Comparison of ENCODE assay signal across 25 cellular contexts in the genomic region with DNA sequence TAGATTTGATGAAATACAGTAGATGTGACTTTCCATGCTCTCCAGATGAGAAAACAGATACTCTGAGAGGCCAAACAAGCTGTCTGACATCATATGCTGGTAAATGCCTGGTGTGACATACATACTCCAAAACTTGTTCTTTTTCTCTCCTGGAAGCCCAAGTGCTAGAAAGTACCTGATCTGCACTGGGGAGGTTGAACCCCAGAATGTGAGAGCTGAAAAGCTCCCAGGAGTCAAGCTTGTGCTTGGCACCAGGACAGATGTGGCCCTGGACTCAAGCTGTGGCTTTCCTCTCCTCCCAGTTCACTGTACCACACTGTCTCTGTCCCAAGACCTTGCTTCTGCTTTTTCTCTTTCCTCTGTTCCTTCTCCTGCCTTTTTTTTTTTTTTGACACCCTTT.
"Had no signal": no experiment of that assay in that cellular context is flagged by ENCODE, and none has a peak within 500 bp of the region (broad histone marks: within the 10 kb centered on the region; RNA-seq: fewer than 3 reads in every experiment).

No MANE protein-coding gene starts in this region.

- H3K36me3 ChIP-seq: left lung, neutrophil, right lobe of liver, upper lobe of right lung had no signal

- H3K9me3 ChIP-seq: neutrophil, right lobe of liver, upper lobe of right lung had no signal

- H3K4me1 ChIP-seq: left lung, parathyroid adenoma, right lobe of liver had no signal

- DNase-seq: activated CD4-positive, alpha-beta T cell treated with anti-CD3 and anti-CD28 coated beads for 36 hours; activated CD4-positive, alpha-beta T cell treated with anti-CD3 and anti-CD28 coated beads, Interleukin-2, amount 50 U/mL, for 4 hours; activated CD8-positive, alpha-beta memory T cell treated with anti-CD3 and anti-CD28 coated beads for 24 hours; activated CD8-positive, alpha-beta memory T cell treated with anti-CD3 and anti-CD28 coated beads, Interleukin-2, amount 50 U/mL, for 4 hours; activated T-cell treated with anti-CD3 and anti-CD28 coated beads, Interleukin-2, amount 50 U/mL, for 24 hours; cerebellar nuclear complex; cortex of kidney; endodermal cell; foreskin fibroblast; hippocampal formation; kidney glomerular epithelial cell; left lung; right lobe of liver; small intestine; stimulated activated CD4-positive, alpha-beta T cell treated with anti-CD3 and anti-CD28 coated beads, Interleukin-2, amount 100 ng/mL, for 24 hours; stimulated activated naive CD8-positive, alpha-beta T cell treated with anti-CD3 and anti-CD28 coated beads, Interleukin-15, amount 100 ng/mL, for 72 hours; T-helper 1 cell; upper lobe of right lung had no signal

- ATAC-seq: activated CD4-positive, alpha-beta T cell treated with anti-CD3 and anti-CD28 coated beads for 36 hours; activated naive CD4-positive, alpha-beta T cell treated with anti-CD3 and anti-CD28 coated beads, Interleukin-2, amount 50 U/mL, for 72 hours; activated T-helper 17 cell treated with anti-CD3 and anti-CD28 coated beads, Interleukin-2, amount 50 U/mL, for 72 hours; left lung; natural killer cell treated with Interleukin-12 subunit alpha and Interleukin-12 subunit beta and Interleukin-15 and Interleukin-18, amount 100 ng/mL, for 72 hours; right lobe of liver; stimulated activated effector memory CD8-positive, alpha-beta T cell treated with anti-CD3 and anti-CD28 coated beads, Interleukin-12 subunit alpha, Interleukin-12 subunit beta, amount 100 ng/mL, for 72 hours; stimulated activated naive CD8-positive, alpha-beta T cell treated with anti-CD3 and anti-CD28 coated beads, Interleukin-15, amount 100 ng/mL, for 72 hours; upper lobe of right lung; WTC11 had no signal

- H3K27me3 ChIP-seq: left lung, neutrophil, right lobe of liver, upper lobe of right lung had no signal

- H3K4me3 ChIP-seq: left lung, right lobe of liver, upper lobe of right lung had no signal

- H3K27ac ChIP-seq: left lung, neutrophil, parathyroid adenoma, right lobe of liver, upper lobe of right lung had no signal
